ENCODE assay signal across 9 cellular contexts in genomic region chr3:4982773-4983738, GRCh38. TPM values are rescaled to one million over a fixed set of nuclear protein-coding genes. Genes with fewer than 3 reads are reported as not detected.
DNase-seq lines count a peak whose midpoint lies in the region; ATAC-seq and TF ChIP-seq lines count a peak whose summit lies in the region.
"Had no signal": no experiment of that assay in that cellular context is flagged by ENCODE, and none has a peak within 500 bp of the region (broad histone marks: within the 10 kb centered on the region; RNA-seq: fewer than 3 reads in every experiment).

No MANE protein-coding gene starts in this region.

- peak overlapping the region; percentile 50 for H2AFZ ChIP-seq in trophoblast cell (ENCODE audit: insufficient read depth, low read length, poor library complexity)

- no peak overlapping the region for H4K12ac ChIP-seq in trophoblast cell (ENCODE audit: low read depth, low read length)

- H3K27ac ChIP-seq in SJSA1 (peak overlapping the region; percentile 57), trophoblast cell (ENCODE audit: low read depth, low read length) (peak overlapping the region; percentile 93)

- ATAC-seq in HG03378 (IDR thresholded peaks at IDR 0.05; ENCODE audit: unreplicated experiment): no peak

- peak overlapping the region; percentile 80 for H2BK5ac ChIP-seq in trophoblast cell (ENCODE audit: low read depth, low read length, poor library complexity)

- TF ChIP-seq CTCF in endothelial cell (IDR thresholded peaks at IDR 0.05; ENCODE audit: unreplicated experiment): no peak

- peak; percentile 37 for DNase-seq in Daoy (ENCODE audit: low read depth)
- no peak for DNase-seq in SJSA1 (ENCODE audit: low read depth in 1 of 2, low spot score in 2 of 2)
- no peak for DNase-seq in endothelial cell (ENCODE audit: low spot score)
- DNase-seq in trophoblast cell: no peak
- DNase-seq in germinal center (ENCODE audit: low spot score): no peak
- DNase-seq in AG08396 (ENCODE audit: low spot score): no peak
- no peak for DNase-seq in stimulated activated naive CD4-positive, alpha-beta T cell treated with Interleukin-2 at 50 U/mL for 16 hours (lab: John Stamatoyannopoulos, UW)
- DNase-seq: NCI-H524 treated with DMSO at 0.1 percent for 48 hours had no signal

- peak overlapping the region; percentile 89 for H2BK12ac ChIP-seq in trophoblast cell (ENCODE audit: low read length)

- H3K18ac ChIP-seq in trophoblast cell (ENCODE audit: low read length): peak overlapping the region; percentile 94

- peaks cover 2% of the 10 kb centered on the region for H3K27me3 Mint-ChIP-seq in endothelial cell (ENCODE audit: unreplicated experiment)

- H3K9me3 Mint-ChIP-seq in endothelial cell (ENCODE audit: unreplicated experiment): no peaks in the 10 kb centered on the region

- WGBS in trophoblast cell (ENCODE audit: extremely low coverage, insufficient coverage, insufficient read length): no CpG with 5 or more reads among the region's 40 CpGs

- H2AK5ac ChIP-seq in trophoblast cell (ENCODE audit: low read length): peak overlapping the region; percentile 69

- peaks cover 15% of the 10 kb centered on the region for H3K36me3 Mint-ChIP-seq in endothelial cell (ENCODE audit: low read depth, unreplicated experiment)

- H3K4ac ChIP-seq in trophoblast cell (ENCODE audit: low read depth, low read length): peak overlapping the region; percentile 92

- H3K79me2 ChIP-seq in trophoblast cell (ENCODE audit: control insufficient read depth, insufficient read depth, low read length, poor library complexity): peaks cover 32% of the 10 kb centered on the region

- H2BK120ac ChIP-seq in trophoblast cell (ENCODE audit: insufficient read depth, low read length, poor library complexity): peak overlapping the region; percentile 75

- H3K4me3 ChIP-seq in SJSA1 (0 out of 2 replicates have a peak overlapping the region, but pooled peaks have one; percentile 1), trophoblast cell (ENCODE audit: low read depth, low read length) (no peak overlapping the region)

- peak overlapping the region; percentile 37 for H3K9ac ChIP-seq in trophoblast cell (ENCODE audit: low read length)

- peak overlapping the region; percentile 41 for H3K4me2 ChIP-seq in trophoblast cell (ENCODE audit: low read length)

- H3K36me3 ChIP-seq in SJSA1 (peaks cover 52% of the 10 kb centered on the region), trophoblast cell (ENCODE audit: control insufficient read depth in 1 of 2, insufficient read depth in 2 of 2, low read length in 2 of 2) (peaks cover 16 to 25% of the 10 kb centered on the region in 2 experiments)

- peaks cover 44% of the 10 kb centered on the region for H3K4me1 Mint-ChIP-seq in endothelial cell (ENCODE audit: unreplicated experiment)

- H3K4me3 Mint-ChIP-seq in endothelial cell (ENCODE audit: unreplicated experiment): peak overlapping the region; percentile 74

- peak overlapping the region; percentile 83 for H4K8ac ChIP-seq in trophoblast cell (ENCODE audit: low read depth, low read length)

- peaks cover 56% of the 10 kb centered on the region for H3K79me1 ChIP-seq in trophoblast cell (ENCODE audit: low read length)

- H3K4me1 ChIP-seq in SJSA1 (replicated peaks) (peaks cover 73% of the 10 kb centered on the region), trophoblast cell (ENCODE audit: control insufficient read depth in 1 of 2, insufficient read depth in 2 of 2, low read length in 2 of 2) (peaks cover 16 to 28% of the 10 kb centered on the region in 2 experiments)

- H4K91ac ChIP-seq in trophoblast cell (ENCODE audit: low read depth, low read length): peak overlapping the region; percentile 94

- H3K27me3 ChIP-seq in SJSA1 (replicated peaks) (no peaks in the 10 kb centered on the region), trophoblast cell (ENCODE audit: insufficient read depth, low read length) (no peaks in the 10 kb centered on the region)

- H3K9me3 ChIP-seq in SJSA1 (replicated peaks) (no peaks in the 10 kb centered on the region), trophoblast cell (ENCODE audit: insufficient read depth, low read depth, low read length) (no peaks in the 10 kb centered on the region)

- no peak overlapping the region for H3K23ac ChIP-seq in trophoblast cell (ENCODE audit: low read length)

- peak overlapping the region; percentile 85 for H3K14ac ChIP-seq in trophoblast cell (ENCODE audit: low read length)

- no peak overlapping the region for H3K27ac Mint-ChIP-seq in endothelial cell (ENCODE audit: unreplicated experiment)

RNA-seq across cellular contexts. Expression of gene BHLHE40, which starts 3.8 kb away (rescaled TPM):
- 5.3 and 11.1 TPM in 2 replicates for total RNA-seq in Daoy (2014; rRNA removed; shearing (Covaris generic))
- 6.3 and 8.4 TPM in 2 replicates for total RNA-seq in SJSA1 (2014; rRNA removed; shearing (Covaris generic))
- total RNA-seq in endothelial cell (ENCODE audit: unreplicated experiment): 15.2 TPM
- polyA plus RNA-seq in trophoblast cell (2013): 173 and 187 TPM in 2 replicates
